1 cellular context compared by ENCODE assay signal in the genomic region with DNA sequence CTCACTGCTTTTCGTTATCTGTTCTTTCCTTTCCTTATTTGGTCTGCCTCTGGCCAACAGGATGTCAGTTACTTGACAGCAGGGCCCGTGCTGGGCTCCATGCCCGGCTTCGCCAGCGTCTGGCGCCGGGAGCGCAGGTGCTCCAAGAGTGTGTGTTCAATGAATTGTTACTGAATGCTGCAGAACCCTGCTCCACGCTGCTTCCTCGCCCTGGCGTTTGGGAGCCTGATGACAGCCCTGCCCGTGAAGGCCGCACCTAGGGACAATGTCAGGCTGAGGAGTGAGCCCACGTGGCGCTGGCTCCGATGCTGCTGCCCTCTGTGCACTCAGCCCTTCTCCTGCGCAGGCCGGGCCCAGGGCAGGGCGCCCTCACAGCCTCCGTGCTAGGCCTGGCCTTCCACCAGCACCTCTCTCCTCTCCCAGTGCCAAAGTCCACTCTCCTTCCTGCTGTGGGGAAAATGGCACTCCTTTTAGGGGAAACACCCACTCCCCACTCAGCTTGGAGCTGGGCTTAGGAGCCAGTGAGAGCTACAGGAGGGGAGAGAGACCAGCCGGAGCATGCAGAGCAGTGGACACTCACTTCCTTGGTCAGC.
TF ChIP-seq lines count a peak whose summit lies in the region.

No MANE protein-coding gene starts in this region.

TF ChIP-seq in HepG2, 621 proteins besides CTCF, POLR2A, EP300 and RAD21 (continued from another document and continues in another):
- TF ChIP-seq BORCS8-MEF2B (CRISPR knock-in tag; IDR thresholded peaks at IDR 0.05) (no peak), ZNF781 (CRISPR knock-in tag; IDR thresholded peaks at IDR 0.05; ENCODE audit: borderline replicate concordance, not compliant biosample characterization) (no peak), TFDP1 (CRISPR knock-in tag; IDR thresholded peaks at IDR 0.05; ENCODE audit: borderline replicate concordance) (peak; percentile 22; the same call in 1 of the 2 replicates), KLF15 (CRISPR knock-in tag; IDR thresholded peaks at IDR 0.05; ENCODE audit: borderline replicate concordance) (no peak), ZNF780A (CRISPR knock-in tag; IDR thresholded peaks at IDR 0.05) (no peak), SNAPC4 (CRISPR knock-in tag; IDR thresholded peaks at IDR 0.05) (no peak), ZFAT (CRISPR knock-in tag; conservative IDR thresholded peaks at IDR 0.05) (no peak), ZSCAN5A (CRISPR knock-in tag; IDR thresholded peaks at IDR 0.05; ENCODE audit: borderline replicate concordance) (no peak), HNRNPL (IDR thresholded peaks at IDR 0.05; ENCODE audit: low read depth, low read length) (0 out of 2 replicates have a peak, but pooled peaks have one; percentile 72), SMARCE1 (IDR thresholded peaks at IDR 0.05; ENCODE audit: borderline replicate concordance) (no peak), ZNF589 (CRISPR knock-in tag; conservative IDR thresholded peaks at IDR 0.05) (no peak), GABPB1 (CRISPR knock-in tag; IDR thresholded peaks at IDR 0.05) (peak; percentile 59), HMGA1 (CRISPR knock-in tag; conservative IDR thresholded peaks at IDR 0.05) (no peak), SIN3A (IDR thresholded peaks at IDR 0.05; ENCODE audit: borderline replicate concordance, low read depth, low read length) (no peak), PRMT3 (CRISPR knock-in tag; IDR thresholded peaks at IDR 0.05; ENCODE audit: borderline replicate concordance, low read depth) (no peak), ZNF20 (CRISPR knock-in tag; IDR thresholded peaks at IDR 0.05) (no peak), ZNF430 (CRISPR knock-in tag; IDR thresholded peaks at IDR 0.05) (no peak), ZNF75D (CRISPR knock-in tag; IDR thresholded peaks at IDR 0.05; ENCODE audit: borderline replicate concordance) (no peak), ZNF225 (CRISPR knock-in tag; IDR thresholded peaks at IDR 0.05) (peak; percentile 36; the same call in 1 of the 2 replicates), NR2F2 (IDR thresholded peaks at IDR 0.05; ENCODE audit: borderline replicate concordance, low read depth) (no peak), SIX1 (CRISPR knock-in tag; IDR thresholded peaks at IDR 0.05; ENCODE audit: borderline replicate concordance) (no peak), SMAD9 (CRISPR knock-in tag; IDR thresholded peaks at IDR 0.05) (no peak), HMGXB4 (CRISPR knock-in tag; IDR thresholded peaks at IDR 0.05; ENCODE audit: borderline replicate concordance in 1 of 2, low read depth in 1 of 2) (peak in 1 of 2 experiments; percentile 30; a peak in 1 of 4 replicates), ZFP91 (CRISPR knock-in tag; IDR thresholded peaks at IDR 0.05; ENCODE audit: borderline replicate concordance) (peak; percentile 40; the same call in 1 of the 2 replicates), ZSCAN12 (CRISPR knock-in tag; IDR thresholded peaks at IDR 0.05) (no peak), HMG20A (CRISPR knock-in tag; IDR thresholded peaks at IDR 0.05; ENCODE audit: borderline replicate concordance) (no peak), KLF12 (CRISPR knock-in tag; IDR thresholded peaks at IDR 0.05; ENCODE audit: borderline replicate concordance) (no peak), ZNF468 (CRISPR knock-in tag; IDR thresholded peaks at IDR 0.05) (no peak), XBP1 (CRISPR knock-in tag; IDR thresholded peaks at IDR 0.05) (no peak), CBX2 (IDR thresholded peaks at IDR 0.05; ENCODE audit: low read depth, low read length) (no peak), CBX2 (CRISPR knock-in tag; IDR thresholded peaks at IDR 0.05; ENCODE audit: low read depth) (no peak)
- TF ChIP-seq, protein P1, sequence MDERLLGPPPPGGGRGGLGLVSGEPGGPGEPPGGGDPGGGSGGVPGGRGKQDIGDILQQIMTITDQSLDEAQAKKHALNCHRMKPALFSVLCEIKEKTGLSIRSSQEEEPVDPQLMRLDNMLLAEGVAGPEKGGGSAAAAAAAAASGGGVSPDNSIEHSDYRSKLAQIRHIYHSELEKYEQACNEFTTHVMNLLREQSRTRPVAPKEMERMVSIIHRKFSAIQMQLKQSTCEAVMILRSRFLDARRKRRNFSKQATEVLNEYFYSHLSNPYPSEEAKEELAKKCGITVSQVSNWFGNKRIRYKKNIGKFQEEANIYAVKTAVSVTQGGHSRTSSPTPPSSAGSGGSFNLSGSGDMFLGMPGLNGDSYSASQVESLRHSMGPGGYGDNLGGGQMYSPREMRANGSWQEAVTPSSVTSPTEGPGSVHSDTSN (CRISPR knock-in tag; IDR thresholded peaks at IDR 0.05) = no peak
- TF ChIP-seq, protein P2, sequence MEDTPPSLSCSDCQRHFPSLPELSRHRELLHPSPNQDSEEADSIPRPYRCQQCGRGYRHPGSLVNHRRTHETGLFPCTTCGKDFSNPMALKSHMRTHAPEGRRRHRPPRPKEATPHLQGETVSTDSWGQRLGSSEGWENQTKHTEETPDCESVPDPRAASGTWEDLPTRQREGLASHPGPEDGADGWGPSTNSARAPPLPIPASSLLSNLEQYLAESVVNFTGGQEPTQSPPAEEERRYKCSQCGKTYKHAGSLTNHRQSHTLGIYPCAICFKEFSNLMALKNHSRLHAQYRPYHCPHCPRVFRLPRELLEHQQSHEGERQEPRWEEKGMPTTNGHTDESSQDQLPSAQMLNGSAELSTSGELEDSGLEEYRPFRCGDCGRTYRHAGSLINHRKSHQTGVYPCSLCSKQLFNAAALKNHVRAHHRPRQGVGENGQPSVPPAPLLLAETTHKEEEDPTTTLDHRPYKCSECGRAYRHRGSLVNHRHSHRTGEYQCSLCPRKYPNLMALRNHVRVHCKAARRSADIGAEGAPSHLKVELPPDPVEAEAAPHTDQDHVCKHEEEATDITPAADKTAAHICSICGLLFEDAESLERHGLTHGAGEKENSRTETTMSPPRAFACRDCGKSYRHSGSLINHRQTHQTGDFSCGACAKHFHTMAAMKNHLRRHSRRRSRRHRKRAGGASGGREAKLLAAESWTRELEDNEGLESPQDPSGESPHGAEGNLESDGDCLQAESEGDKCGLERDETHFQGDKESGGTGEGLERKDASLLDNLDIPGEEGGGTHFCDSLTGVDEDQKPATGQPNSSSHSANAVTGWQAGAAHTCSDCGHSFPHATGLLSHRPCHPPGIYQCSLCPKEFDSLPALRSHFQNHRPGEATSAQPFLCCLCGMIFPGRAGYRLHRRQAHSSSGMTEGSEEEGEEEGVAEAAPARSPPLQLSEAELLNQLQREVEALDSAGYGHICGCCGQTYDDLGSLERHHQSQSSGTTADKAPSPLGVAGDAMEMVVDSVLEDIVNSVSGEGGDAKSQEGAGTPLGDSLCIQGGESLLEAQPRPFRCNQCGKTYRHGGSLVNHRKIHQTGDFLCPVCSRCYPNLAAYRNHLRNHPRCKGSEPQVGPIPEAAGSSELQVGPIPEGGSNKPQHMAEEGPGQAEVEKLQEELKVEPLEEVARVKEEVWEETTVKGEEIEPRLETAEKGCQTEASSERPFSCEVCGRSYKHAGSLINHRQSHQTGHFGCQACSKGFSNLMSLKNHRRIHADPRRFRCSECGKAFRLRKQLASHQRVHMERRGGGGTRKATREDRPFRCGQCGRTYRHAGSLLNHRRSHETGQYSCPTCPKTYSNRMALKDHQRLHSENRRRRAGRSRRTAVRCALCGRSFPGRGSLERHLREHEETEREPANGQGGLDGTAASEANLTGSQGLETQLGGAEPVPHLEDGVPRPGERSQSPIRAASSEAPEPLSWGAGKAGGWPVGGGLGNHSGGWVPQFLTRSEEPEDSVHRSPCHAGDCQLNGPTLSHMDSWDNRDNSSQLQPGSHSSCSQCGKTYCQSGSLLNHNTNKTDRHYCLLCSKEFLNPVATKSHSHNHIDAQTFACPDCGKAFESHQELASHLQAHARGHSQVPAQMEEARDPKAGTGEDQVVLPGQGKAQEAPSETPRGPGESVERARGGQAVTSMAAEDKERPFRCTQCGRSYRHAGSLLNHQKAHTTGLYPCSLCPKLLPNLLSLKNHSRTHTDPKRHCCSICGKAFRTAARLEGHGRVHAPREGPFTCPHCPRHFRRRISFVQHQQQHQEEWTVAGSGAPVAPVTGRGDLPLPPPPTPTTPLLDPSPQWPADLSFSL (CRISPR knock-in tag; IDR thresholded peaks at IDR 0.05) = no peak
- TF ChIP-seq, protein P3, sequence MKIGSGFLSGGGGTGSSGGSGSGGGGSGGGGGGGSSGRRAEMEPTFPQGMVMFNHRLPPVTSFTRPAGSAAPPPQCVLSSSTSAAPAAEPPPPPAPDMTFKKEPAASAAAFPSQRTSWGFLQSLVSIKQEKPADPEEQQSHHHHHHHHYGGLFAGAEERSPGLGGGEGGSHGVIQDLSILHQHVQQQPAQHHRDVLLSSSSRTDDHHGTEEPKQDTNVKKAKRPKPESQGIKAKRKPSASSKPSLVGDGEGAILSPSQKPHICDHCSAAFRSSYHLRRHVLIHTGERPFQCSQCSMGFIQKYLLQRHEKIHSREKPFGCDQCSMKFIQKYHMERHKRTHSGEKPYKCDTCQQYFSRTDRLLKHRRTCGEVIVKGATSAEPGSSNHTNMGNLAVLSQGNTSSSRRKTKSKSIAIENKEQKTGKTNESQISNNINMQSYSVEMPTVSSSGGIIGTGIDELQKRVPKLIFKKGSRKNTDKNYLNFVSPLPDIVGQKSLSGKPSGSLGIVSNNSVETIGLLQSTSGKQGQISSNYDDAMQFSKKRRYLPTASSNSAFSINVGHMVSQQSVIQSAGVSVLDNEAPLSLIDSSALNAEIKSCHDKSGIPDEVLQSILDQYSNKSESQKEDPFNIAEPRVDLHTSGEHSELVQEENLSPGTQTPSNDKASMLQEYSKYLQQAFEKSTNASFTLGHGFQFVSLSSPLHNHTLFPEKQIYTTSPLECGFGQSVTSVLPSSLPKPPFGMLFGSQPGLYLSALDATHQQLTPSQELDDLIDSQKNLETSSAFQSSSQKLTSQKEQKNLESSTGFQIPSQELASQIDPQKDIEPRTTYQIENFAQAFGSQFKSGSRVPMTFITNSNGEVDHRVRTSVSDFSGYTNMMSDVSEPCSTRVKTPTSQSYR (CRISPR knock-in tag; IDR thresholded peaks at IDR 0.05; ENCODE audit: borderline replicate concordance) = no peak
